Comparison of ENCODE assay signal across 14 cellular contexts in genomic region chr5:96751203-96752169, GRCh38. TPM values are rescaled to one million over a fixed set of nuclear protein-coding genes. Genes with fewer than 3 reads are reported as not detected.
DNase-seq lines count a peak whose midpoint lies in the region; ATAC-seq and TF ChIP-seq lines count a peak whose summit lies in the region.
"Had no signal": no experiment of that assay in that cellular context is flagged by ENCODE, and none has a peak within 500 bp of the region (broad histone marks: within the 10 kb centered on the region; RNA-seq: fewer than 3 reads in every experiment).

No MANE protein-coding gene starts in this region.

- H2AFZ ChIP-seq in mammary epithelial cell (ENCODE audit: low read depth, low read length): no peak overlapping the region

- dilution Hi-C loops in mammary epithelial cell (cut with HindIII; ENCODE audit: low sequenced_read_pairs): loop anchor here (25.0 kb wide), 1 partner anchor 411 kb away; no protein-coding TSS in a partner anchor

- no peaks in the 10 kb centered on the region for H3K27me3 Mint-ChIP-seq in MCF 10A (ENCODE audit: insufficient read depth, unreplicated experiment)
- H3K27me3 Mint-ChIP-seq in stimulated activated memory B cell treated with anti-CD40 and anti-IgM and Interleukin-4, amounts not matched to agents 10 μg/mL and 1 μg/mL and 100 μg/mL, for 72 hours: no peaks in the 10 kb centered on the region
- no peaks in the 10 kb centered on the region for H3K27me3 Mint-ChIP-seq in activated CD4-positive, alpha-beta T cell treated with anti-CD3 and anti-CD28 coated beads, Interleukin-2, amount 10 ng/mL, durations not matched to agents 7 days and 5 days

- H3K4me3 ChIP-seq in mammary epithelial cell (replicated peaks in 1 of 3; ENCODE audit: insufficient read depth in 1 of 3, low read depth in 2 of 3, low read length in 3 of 3) (no peak overlapping the region), lower lobe of right lung (no peak overlapping the region)
- H3K4me3 ChIP-seq: coronary artery, SK-N-MC had no signal

- intact Hi-C loops in MCF 10A (cut with micrococcal nuclease): loop anchor here (1.0 kb wide), 1 partner anchor 411 kb away; no protein-coding TSS in a partner anchor
- intact Hi-C loops in mammary epithelial cell (cut with micrococcal nuclease): loop anchor here (1.0 to 2.0 kb wide), 3 partner anchors 137 to 412 kb away; partner anchors contain the start of gene LIX1
- intact Hi-C loops in lower lobe of right lung (cut with DNase I): loop anchor here (10.0 kb wide), 1 partner anchor 123 kb away; the partner anchor contains the start of gene ERAP2

- peaks cover 72% of the 10 kb centered on the region for H3K36me3 ChIP-seq in mammary epithelial cell (ENCODE audit: insufficient read depth, low read length)
- H3K36me3 ChIP-seq in lower lobe of right lung: peaks cover 100% of the 10 kb centered on the region

- H3K79me2 ChIP-seq in mammary epithelial cell (ENCODE audit: insufficient read depth, low read length): no peaks in the 10 kb centered on the region

- no peaks in the 10 kb centered on the region for H3K4me1 Mint-ChIP-seq in MCF 10A (ENCODE audit: insufficient read depth, unreplicated experiment)
- H3K4me1 Mint-ChIP-seq in stimulated activated memory B cell treated with anti-CD40 and anti-IgM and Interleukin-4, amounts not matched to agents 10 μg/mL and 1 μg/mL and 100 μg/mL, for 72 hours: no peaks in the 10 kb centered on the region
- peaks cover 1% of the 10 kb centered on the region for H3K4me1 Mint-ChIP-seq in activated CD4-positive, alpha-beta T cell treated with anti-CD3 and anti-CD28 coated beads, Interleukin-2, amount 10 ng/mL, durations not matched to agents 7 days and 5 days

- H3K4me3 Mint-ChIP-seq in MCF 10A (ENCODE audit: unreplicated experiment): no peak overlapping the region
- H3K4me3 Mint-ChIP-seq in stimulated activated memory B cell treated with anti-CD40 and anti-IgM and Interleukin-4, amounts not matched to agents 10 μg/mL and 1 μg/mL and 100 μg/mL, for 72 hours: no peak overlapping the region
- no peak overlapping the region for H3K4me3 Mint-ChIP-seq in activated CD4-positive, alpha-beta T cell treated with anti-CD3 and anti-CD28 coated beads, Interleukin-2, amount 10 ng/mL, durations not matched to agents 7 days and 5 days

- H3K27me3 ChIP-seq in mammary epithelial cell (ENCODE audit: insufficient read depth, low read length) (no peaks in the 10 kb centered on the region), lower lobe of right lung (ENCODE audit: low read depth) (no peaks in the 10 kb centered on the region)

- POLR2A ChIA-PET in MCF 10A (lab: Yijun Ruan, JAX): interaction anchor here (0.9 to 1.2 kb wide), 5 partner anchors 10 to 137 kb away, joined by 3 to 4 read pairs (median 3); no protein-coding TSS in a partner anchor
- POLR2A ChIA-PET in activated CD4-positive, alpha-beta T cell treated with anti-CD3 and anti-CD28 coated beads, Interleukin-2, amount 10 ng/mL, durations not matched to agents 7 days and 5 days (lab: Charles Lee): no interaction called here

- H3K9ac ChIP-seq in mammary epithelial cell (ENCODE audit: insufficient read depth, low read length): no peak overlapping the region

- no peak overlapping the region for H3K4me2 ChIP-seq in mammary epithelial cell (ENCODE audit: insufficient read depth, low read depth, low read length)

- H3K9me3 ChIP-seq in mammary epithelial cell (replicated peaks; ENCODE audit: insufficient read depth, low read length) (no peaks in the 10 kb centered on the region), lower lobe of right lung (no peaks in the 10 kb centered on the region)

- H3K27ac ChIP-seq in mammary epithelial cell (ENCODE audit: insufficient read depth, low read depth, low read length): no peak overlapping the region
- H3K27ac ChIP-seq in angular gyrus (ENCODE audit: low read depth, low read length): peak overlapping the region; percentile 14
- peak overlapping the region; percentile 1 for H3K27ac ChIP-seq in lower lobe of right lung
- H3K27ac ChIP-seq: coronary artery, SK-N-MC had no signal

- BruUV-seq in MCF 10A (replicated peaks; lab: Mats Ljungman, UMichigan) (no TSS peak), mammary epithelial cell (replicated peaks; lab: Mats Ljungman, UMichigan) (no TSS peak)

- peaks cover 90% of the 10 kb centered on the region for H3K36me3 Mint-ChIP-seq in MCF 10A (ENCODE audit: insufficient read depth, unreplicated experiment)
- peaks cover 55% of the 10 kb centered on the region for H3K36me3 Mint-ChIP-seq in stimulated activated memory B cell treated with anti-CD40 and anti-IgM and Interleukin-4, amounts not matched to agents 10 μg/mL and 1 μg/mL and 100 μg/mL, for 72 hours
- peaks cover 49% of the 10 kb centered on the region for H3K36me3 Mint-ChIP-seq in activated CD4-positive, alpha-beta T cell treated with anti-CD3 and anti-CD28 coated beads, Interleukin-2, amount 10 ng/mL, durations not matched to agents 7 days and 5 days (ENCODE audit: low read depth)

- H3K27ac Mint-ChIP-seq in MCF 10A (ENCODE audit: low read depth, unreplicated experiment): peak overlapping the region; percentile 1
- peak overlapping the region; percentile 44 for H3K27ac Mint-ChIP-seq in stimulated activated memory B cell treated with anti-CD40 and anti-IgM and Interleukin-4, amounts not matched to agents 10 μg/mL and 1 μg/mL and 100 μg/mL, for 72 hours
- H3K27ac Mint-ChIP-seq in activated CD4-positive, alpha-beta T cell treated with anti-CD3 and anti-CD28 coated beads, Interleukin-2, amount 10 ng/mL, durations not matched to agents 7 days and 5 days: no peak overlapping the region

- ATAC-seq in lower lobe of right lung (peak in 1 of 2 donors; percentile 18), GM21619 (IDR thresholded peaks at IDR 0.05; ENCODE audit: unreplicated experiment) (no peak)
- no peak for ATAC-seq in stimulated activated memory B cell treated with anti-CD40 and anti-IgM and Interleukin-4, amounts not matched to agents 10 μg/mL and 1 μg/mL and 100 μg/mL, for 72 hours

- no peaks in the 10 kb centered on the region for H4K20me1 ChIP-seq in mammary epithelial cell (ENCODE audit: insufficient read depth, low read length)

- CTCF ChIA-PET in MCF 10A (lab: Yijun Ruan, JAX) (interaction anchor here (0.6 to 4.2 kb wide), 28 partner anchors 9 to 552 kb away, joined by 3 to 41 read pairs (median 4); partner anchors contain the start of gene LIX1), mammary epithelial cell (lab: Charles Lee; ENCODE audit: low non-redundant PET) (interaction anchor here (0.6 to 1.1 kb wide), 4 partner anchors 57 to 407 kb away, joined by 3 to 9 read pairs (median 4); no protein-coding TSS in a partner anchor)
- CTCF ChIA-PET in activated CD4-positive, alpha-beta T cell treated with anti-CD3 and anti-CD28 coated beads, Interleukin-2, amount 10 ng/mL, durations not matched to agents 7 days and 5 days (lab: Charles Lee): interaction anchor here (0.5 to 4.1 kb wide), 15 partner anchors 9 to 409 kb away, joined by 3 to 26 read pairs (median 3); partner anchors contain the start of gene LNPEP

- H3K4me1 ChIP-seq in mammary epithelial cell (ENCODE audit: insufficient read depth, low read length) (no peaks in the 10 kb centered on the region), lower lobe of right lung (no peaks in the 10 kb centered on the region)

- 61% methylated on average over 6 of the region's 6 CpGs for WGBS in mammary epithelial cell (ENCODE audit: low coverage, missing lambda C conversion rate)

- TF ChIP-seq CTCF in MCF 10A (IDR thresholded peaks at IDR 0.05; ENCODE audit: unreplicated experiment) (no peak), mammary epithelial cell (conservative IDR thresholded peaks at IDR 0.05 in 1 of 2, IDR thresholded peaks at IDR 0.05 in 1 of 2; ENCODE audit: extremely low read depth in 1 of 2, insufficient read depth in 1 of 2, low read depth in 1 of 2, low read length in 2 of 2) (no peak), lower lobe of right lung (IDR thresholded peaks at IDR 0.05) (no peak)

- no peaks in the 10 kb centered on the region for H3K9me3 Mint-ChIP-seq in MCF 10A (ENCODE audit: unreplicated experiment)
- no peaks in the 10 kb centered on the region for H3K9me3 Mint-ChIP-seq in stimulated activated memory B cell treated with anti-CD40 and anti-IgM and Interleukin-4, amounts not matched to agents 10 μg/mL and 1 μg/mL and 100 μg/mL, for 72 hours
- no peaks in the 10 kb centered on the region for H3K9me3 Mint-ChIP-seq in activated CD4-positive, alpha-beta T cell treated with anti-CD3 and anti-CD28 coated beads, Interleukin-2, amount 10 ng/mL, durations not matched to agents 7 days and 5 days

- in situ Hi-C loops in mammary epithelial cell (cut with MboI; ENCODE audit: low sequenced_read_pairs in 2 of 2): loop anchor here in 1 of 2 donors (10.0 kb wide), 1 partner anchor 413 kb away; no protein-coding TSS in a partner anchor

- DNase-seq in MCF 10A (ENCODE audit: unreplicated experiment) (no peak), mammary epithelial cell (no peak), lower lobe of right lung (no peak), NCI-H1436 (lab: John Stamatoyannopoulos, UW) (no peak)
- no peak for DNase-seq in activated CD4-positive, alpha-beta T cell treated with anti-CD3 and anti-CD28 coated beads, Interleukin-2, amount 10 ng/mL, durations not matched to agents 7 days and 5 days
- DNase-seq: activated CD4-positive, CD25-positive, alpha-beta regulatory T cell treated with anti-CD3 and anti-CD28 coated beads, Interleukin-2, amount 50 U/mL, for 72 hours; activated naive CD4-positive, alpha-beta T cell; NCI-H1436 treated with DMSO at 0.1 percent for 48 hours; stimulated activated CD4-positive, alpha-beta T cell treated with anti-CD3 and anti-CD28 coated beads, Interleukin-1b, Interleukin-23, amount 100 ng/mL, for 48 hours had no signal

RNA-seq across cellular contexts. Expression of gene ERAP1, which starts 56.3 kb away (rescaled TPM):
- total RNA-seq in MCF 10A (2022) (23.2 and 26.3 TPM in 2 replicates), mammary epithelial cell (10 to 100 TPM; 15.0 to 22.9 TPM), lower lobe of right lung (72.0 TPM)
- polyA plus RNA-seq in mammary epithelial cell: 19.2 TPM
- 13.5 TPM for polyA minus RNA-seq in mammary epithelial cell
- total RNA-seq in activated CD4-positive, alpha-beta T cell treated with anti-CD3 and anti-CD28 coated beads, Interleukin-2, amount 10 ng/mL, durations not matched to agents 7 days and 5 days: 100 to 1,000 TPM; 117 to 161 TPM
